In genomic region chr11:130478204-130478701, GRCh38 we compare ENCODE assay signal across 8 cellular contexts. TPM values are rescaled to one million over a fixed set of nuclear protein-coding genes. Genes with fewer than 3 reads are reported as not detected.
A peak's percentile ranks its signal among the peaks of the same experiment; 100 is the strongest.
DNase-seq lines count a peak whose midpoint lies in the region; ATAC-seq and TF ChIP-seq lines count a peak whose summit lies in the region.

No MANE protein-coding gene starts in this region.

- H3K27ac Mint-ChIP-seq in CD14-positive monocyte: no peak overlapping the region

- intact Hi-C loops in CD14-positive monocyte (cut with micrococcal nuclease): no loop called here

- H3K36me3 Mint-ChIP-seq in CD14-positive monocyte: no peaks in the 10 kb centered on the region

- H3K27me3 Mint-ChIP-seq in CD14-positive monocyte (ENCODE audit: low read depth in 3 of 3): peaks cover 0 to 1% (median 0%) of the 10 kb centered on the region in 3 donors

- H3K4me1 ChIP-seq in foreskin keratinocyte: peaks cover 4% of the 10 kb centered on the region

- no peak overlapping the region for H3K27ac ChIP-seq in foreskin keratinocyte

- no peak overlapping the region for H3K4me3 Mint-ChIP-seq in CD14-positive monocyte

- H3K27me3 ChIP-seq in foreskin keratinocyte: no peaks in the 10 kb centered on the region

- DNase-seq in EL: peak; percentile 97
- peak in 1 of 2 donors; percentile 51 for DNase-seq in foreskin keratinocyte
- DNase-seq in retina: peak; percentile 40
- no peak for DNase-seq in NCI-H2171 treated with DMSO at 0.1 percent for 48 hours (lab: John Stamatoyannopoulos, UW)
- no peak for DNase-seq in CD14-positive monocyte (ENCODE audit: low spot score)
- no peak for DNase-seq in CD1c-positive myeloid dendritic cell (ENCODE audit: extremely low spot score)

- TF ChIP-seq CTCF in foreskin keratinocyte (conservative IDR thresholded peaks at IDR 0.05) (no peak), CD14-positive monocyte (IDR thresholded peaks at IDR 0.05) (no peak)

- peaks cover 0 to under 1% (median 0%) of the 10 kb centered on the region in 7 donors for H3K9me3 Mint-ChIP-seq in CD14-positive monocyte

- ATAC-seq in SK-N-SH treated with all-trans-retinoic acid at 6 μM for 48 hours (peak; percentile 86), foreskin keratinocyte (peak; percentile 72), GM21390 (IDR thresholded peaks at IDR 0.05; ENCODE audit: unreplicated experiment) (no peak)

- no peaks in the 10 kb centered on the region for H3K4me1 Mint-ChIP-seq in CD14-positive monocyte

TF ChIP-seq in SK-N-SH treated with all-trans-retinoic acid at 6 μM for 48 hours, 23 proteins besides CTCF, POLR2A, EP300 and RAD21:
- TF ChIP-seq TOX (CRISPR knock-in tag; IDR thresholded peaks at IDR 0.05; ENCODE audit: borderline replicate concordance): no peak
- TF ChIP-seq ZNF565 (CRISPR knock-in tag; conservative IDR thresholded peaks at IDR 0.05; ENCODE audit: low read depth): no peak
- no peak for TF ChIP-seq ZNF8 (CRISPR knock-in tag; IDR thresholded peaks at IDR 0.05)
- TF ChIP-seq PPARA (CRISPR knock-in tag; IDR thresholded peaks at IDR 0.05; ENCODE audit: borderline replicate concordance): no peak
- no peak for TF ChIP-seq BACH2 (CRISPR knock-in tag; IDR thresholded peaks at IDR 0.05; ENCODE audit: borderline replicate concordance)
- peak; percentile 57; the same call in 1 of the 2 replicates for TF ChIP-seq CSDC2 (CRISPR knock-in tag; IDR thresholded peaks at IDR 0.05)
- TF ChIP-seq ZFP30 (CRISPR knock-in tag; IDR thresholded peaks at IDR 0.05): no peak
- TF ChIP-seq, protein P1, sequence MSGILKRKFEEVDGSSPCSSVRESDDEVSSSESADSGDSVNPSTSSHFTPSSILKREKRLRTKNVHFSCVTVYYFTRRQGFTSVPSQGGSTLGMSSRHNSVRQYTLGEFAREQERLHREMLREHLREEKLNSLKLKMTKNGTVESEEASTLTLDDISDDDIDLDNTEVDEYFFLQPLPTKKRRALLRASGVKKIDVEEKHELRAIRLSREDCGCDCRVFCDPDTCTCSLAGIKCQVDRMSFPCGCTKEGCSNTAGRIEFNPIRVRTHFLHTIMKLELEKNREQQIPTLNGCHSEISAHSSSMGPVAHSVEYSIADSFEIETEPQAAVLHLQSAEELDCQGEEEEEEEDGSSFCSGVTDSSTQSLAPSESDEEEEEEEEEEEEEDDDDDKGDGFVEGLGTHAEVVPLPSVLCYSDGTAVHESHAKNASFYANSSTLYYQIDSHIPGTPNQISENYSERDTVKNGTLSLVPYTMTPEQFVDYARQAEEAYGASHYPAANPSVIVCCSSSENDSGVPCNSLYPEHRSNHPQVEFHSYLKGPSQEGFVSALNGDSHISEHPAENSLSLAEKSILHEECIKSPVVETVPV (CRISPR knock-in tag; IDR thresholded peaks at IDR 0.05): no peak
- TF ChIP-seq, protein P2, sequence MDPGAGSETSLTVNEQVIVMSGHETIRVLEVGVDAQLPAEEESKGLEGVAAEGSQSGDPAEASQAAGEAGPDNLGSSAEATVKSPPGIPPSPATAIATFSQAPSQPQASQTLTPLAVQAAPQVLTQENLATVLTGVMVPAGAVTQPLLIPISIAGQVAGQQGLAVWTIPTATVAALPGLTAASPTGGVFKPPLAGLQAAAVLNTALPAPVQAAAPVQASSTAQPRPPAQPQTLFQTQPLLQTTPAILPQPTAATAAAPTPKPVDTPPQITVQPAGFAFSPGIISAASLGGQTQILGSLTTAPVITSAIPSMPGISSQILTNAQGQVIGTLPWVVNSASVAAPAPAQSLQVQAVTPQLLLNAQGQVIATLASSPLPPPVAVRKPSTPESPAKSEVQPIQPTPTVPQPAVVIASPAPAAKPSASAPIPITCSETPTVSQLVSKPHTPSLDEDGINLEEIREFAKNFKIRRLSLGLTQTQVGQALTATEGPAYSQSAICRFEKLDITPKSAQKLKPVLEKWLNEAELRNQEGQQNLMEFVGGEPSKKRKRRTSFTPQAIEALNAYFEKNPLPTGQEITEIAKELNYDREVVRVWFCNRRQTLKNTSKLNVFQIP (CRISPR knock-in tag; IDR thresholded peaks at IDR 0.05; ENCODE audit: borderline replicate concordance, low read depth): no peak
- no peak for TF ChIP-seq TCF4 (CRISPR knock-in tag; IDR thresholded peaks at IDR 0.05; ENCODE audit: borderline replicate concordance)
- no peak for TF ChIP-seq ESRRG (CRISPR knock-in tag; IDR thresholded peaks at IDR 0.05)
- TF ChIP-seq RARB (CRISPR knock-in tag; IDR thresholded peaks at IDR 0.05): no peak
- no peak for TF ChIP-seq OSR1 (CRISPR knock-in tag; IDR thresholded peaks at IDR 0.05)
- no peak for TF ChIP-seq ZFP3 (CRISPR knock-in tag; IDR thresholded peaks at IDR 0.05)
- TF ChIP-seq GLIS3 (CRISPR knock-in tag; IDR thresholded peaks at IDR 0.05): 0 out of 2 replicates have a peak, but pooled peaks have one; percentile 13
- no peak for TF ChIP-seq ZNF70 (CRISPR knock-in tag; IDR thresholded peaks at IDR 0.05)
- no peak for TF ChIP-seq ARNTL (CRISPR knock-in tag; IDR thresholded peaks at IDR 0.05; ENCODE audit: borderline replicate concordance, low read depth)
- no peak for TF ChIP-seq ZC3H10 (CRISPR knock-in tag; IDR thresholded peaks at IDR 0.05)
- 0 out of 2 replicates have a peak, but pooled peaks have one; percentile 35 for TF ChIP-seq CREB5 (CRISPR knock-in tag; IDR thresholded peaks at IDR 0.05; ENCODE audit: low read depth)
- TF ChIP-seq ISL1 (CRISPR knock-in tag; IDR thresholded peaks at IDR 0.05): 0 out of 2 replicates have a peak, but pooled peaks have one; percentile 18
TF ChIP-seq in SK-N-SH treated with all-trans-retinoic acid at 6 μM for 48 hours: peak in this region for 4.

RNA-seq across cellular contexts. Expression of gene ADAMTS15, which starts 29.8 kb away (rescaled TPM):
- 0.49 and 1.7 TPM in 2 replicates for total RNA-seq in foreskin keratinocyte
- polyA plus RNA-seq in foreskin keratinocyte: 0.25 and 0.75 TPM in 2 replicates
- not detected for polyA plus RNA-seq in CD14-positive monocyte

RNA-seq across cellular contexts. Expression of gene ADAMTS8, which starts 49.8 kb away (rescaled TPM):
- not detected in 2 replicates for total RNA-seq in foreskin keratinocyte
- polyA plus RNA-seq in foreskin keratinocyte (not detected in 2 replicates), CD14-positive monocyte (not detected)

Comparison
In these comparisons a context has a peak if more than half of its experiments do, and no peak if none do; other contexts are left out.
1. DNase-seq: peak in EL (single experiment) and retina (single experiment); none in NCI-H2171 treated with DMSO at 0.1 percent for 48 hours (single experiment), CD14-positive monocyte (single experiment) and CD1c-positive myeloid dendritic cell (single experiment).